1 cellular context compared by ENCODE assay signal in genomic region chr1:201999625-202000238, GRCh38.
TF ChIP-seq lines count a peak whose summit lies in the region.

No MANE protein-coding gene starts in this region.

TF ChIP-seq in endothelial cell of umbilical vein, 7 proteins besides CTCF, POLR2A, EP300 and RAD21:
- TF ChIP-seq FOS (IDR thresholded peaks at IDR 0.05; ENCODE audit: borderline replicate concordance, insufficient read depth, low read length) (no peak), JUN (IDR thresholded peaks at IDR 0.05; ENCODE audit: borderline replicate concordance, insufficient read depth, insufficient read length, low read depth) (no peak), MYC (IDR thresholded peaks at IDR 0.05; ENCODE audit: low read depth, low read length) (no peak), MAX (IDR thresholded peaks at IDR 0.05; ENCODE audit: insufficient read depth, insufficient read length) (no peak)
